Comparison of ENCODE assay signal across 14 cellular contexts in the genomic region with DNA sequence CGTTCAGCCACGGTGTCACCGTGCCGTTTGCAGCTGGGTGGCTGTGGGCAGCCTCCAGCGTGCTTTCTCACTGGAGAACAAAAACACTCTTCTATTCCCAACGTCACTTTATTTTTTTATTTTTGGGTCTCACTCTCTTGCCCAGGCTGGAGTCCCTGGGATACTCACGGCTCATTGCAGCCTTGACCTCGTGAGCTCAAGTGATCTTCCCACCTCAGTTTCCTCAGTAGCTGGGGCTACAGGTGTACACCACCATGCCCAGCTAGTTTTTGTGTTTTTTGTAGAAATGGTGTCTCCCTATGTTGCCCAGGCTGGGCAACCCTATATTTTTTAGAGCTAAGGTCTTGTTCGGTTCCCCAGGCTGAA. TPM values are rescaled to one million over a fixed set of nuclear protein-coding genes. Genes with fewer than 3 reads are reported as not detected.
DNase-seq lines count a peak whose midpoint lies in the region; ATAC-seq and TF ChIP-seq lines count a peak whose summit lies in the region.
"Had no signal": no experiment of that assay in that cellular context is flagged by ENCODE, and none has a peak within 500 bp of the region (broad histone marks: within the 10 kb centered on the region; RNA-seq: fewer than 3 reads in every experiment).

No MANE protein-coding gene starts in this region.

- peak overlapping the region; percentile 57 for H3K27ac Mint-ChIP-seq in T-helper 2 cell treated with Interferon-gamma antibody and Interleukin-4, amounts not matched to agents 5 μg/mL and 100 μg/mL, for 36 hours
- H3K27ac Mint-ChIP-seq in H9, result no peak overlapping the region
- peak overlapping the region; percentile 89 for H3K27ac Mint-ChIP-seq in activated naive CD8-positive, alpha-beta T cell
- peak overlapping the region in 1 of 2 donors; percentile 68 for H3K27ac Mint-ChIP-seq in natural killer cell treated with Interleukin-12 subunit alpha and Interleukin-12 subunit beta and Interleukin-15 and Interleukin-18, amount 100 ng/mL, for 72 hours

- no peak for DNase-seq in T-helper 2 cell treated with Interferon-gamma antibody and Interleukin-4, amounts not matched to agents 5 μg/mL and 100 μg/mL, for 36 hours (ENCODE audit: low spot score)
- DNase-seq in T-helper 2 cell, result no peak
- DNase-seq in H9, result no peak
- no peak for DNase-seq in natural killer cell treated with Interleukin-12 subunit alpha and Interleukin-12 subunit beta and Interleukin-15 and Interleukin-18, amount 100 ng/mL, for 72 hours (ENCODE audit: low spot score)
- no peak for DNase-seq in NCI-H187 treated with DMSO at 0.1 percent for 48 hours (lab: John Stamatoyannopoulos, UW)
- DNase-seq in NCI-H187 (lab: John Stamatoyannopoulos, UW), result no peak
- DNase-seq: GDM1, NCI-H1694, NCI-H510A treated with DMSO at 0.1 percent for 48 hours had no signal

- H4K5ac ChIP-seq in H9 (ENCODE audit: insufficient read length, low read depth, low read length), result no peak overlapping the region

- peaks cover 5% of the 10 kb centered on the region for H3K36me3 Mint-ChIP-seq in T-helper 2 cell treated with Interferon-gamma antibody and Interleukin-4, amounts not matched to agents 5 μg/mL and 100 μg/mL, for 36 hours (ENCODE audit: low read depth)
- peaks cover 4 to 5% (median 4%) of the 10 kb centered on the region in 3 experiments; a peak in 5 of 7 replicates for H3K36me3 Mint-ChIP-seq in H9 (ENCODE audit: insufficient read depth in 1 of 3, low read depth in 3 of 3)
- no peaks in the 10 kb centered on the region for H3K36me3 Mint-ChIP-seq in activated naive CD8-positive, alpha-beta T cell
- H3K36me3 Mint-ChIP-seq in natural killer cell treated with Interleukin-12 subunit alpha and Interleukin-12 subunit beta and Interleukin-15 and Interleukin-18, amount 100 ng/mL, for 72 hours, result no peaks in the 10 kb centered on the region

- no peak overlapping the region for H3K9ac ChIP-seq in H9 (ENCODE audit: extremely low read depth, insufficient read length, low read length)

- peaks cover 7% of the 10 kb centered on the region for H3K27me3 Mint-ChIP-seq in T-helper 2 cell treated with Interferon-gamma antibody and Interleukin-4, amounts not matched to agents 5 μg/mL and 100 μg/mL, for 36 hours (ENCODE audit: low read depth)
- peaks cover 22% of the 10 kb centered on the region for H3K27me3 Mint-ChIP-seq in H9 (ENCODE audit: low read depth)
- no peaks in the 10 kb centered on the region for H3K27me3 Mint-ChIP-seq in activated naive CD8-positive, alpha-beta T cell
- no peaks in the 10 kb centered on the region for H3K27me3 Mint-ChIP-seq in natural killer cell treated with Interleukin-12 subunit alpha and Interleukin-12 subunit beta and Interleukin-15 and Interleukin-18, amount 100 ng/mL, for 72 hours

- H2BK120ac ChIP-seq in H9 (ENCODE audit: low read depth, low read length, poor library complexity, severe bottlenecking), result no peak overlapping the region

- H2BK20ac ChIP-seq in H9 (ENCODE audit: low read depth, low read length, poor library complexity, severe bottlenecking), result no peak overlapping the region

- no CpG with 5 or more reads among the region's 9 CpGs for WGBS in H9 (ENCODE audit: extremely low coverage, insufficient read length, low lambda C conversion rate)

- H3K79me2 ChIP-seq in H9 (ENCODE audit: insufficient read depth, low read length), result no peaks in the 10 kb centered on the region
- H3K79me2 ChIP-seq: hepatocyte had no signal

- H3K4me1 Mint-ChIP-seq in T-helper 2 cell treated with Interferon-gamma antibody and Interleukin-4, amounts not matched to agents 5 μg/mL and 100 μg/mL, for 36 hours (ENCODE audit: low read depth), result peaks cover 5% of the 10 kb centered on the region
- peaks cover 2 to 39% of the 10 kb centered on the region in 2 experiments for H3K4me1 Mint-ChIP-seq in H9
- peaks cover 8% of the 10 kb centered on the region for H3K4me1 Mint-ChIP-seq in activated naive CD8-positive, alpha-beta T cell (ENCODE audit: low read depth)
- peaks cover 5 to 10% of the 10 kb centered on the region in 2 donors for H3K4me1 Mint-ChIP-seq in natural killer cell treated with Interleukin-12 subunit alpha and Interleukin-12 subunit beta and Interleukin-15 and Interleukin-18, amount 100 ng/mL, for 72 hours (ENCODE audit: low read depth in 2 of 2)

- H3K27ac ChIP-seq in H9 (ENCODE audit: insufficient read length, low read depth, low read length), result no peak overlapping the region
- H3K27ac ChIP-seq: hepatocyte, SK-N-MC, thoracic aorta had no signal

- no peaks in the 10 kb centered on the region for H3K79me1 ChIP-seq in H9 (ENCODE audit: insufficient read depth, low read depth, low read length, poor library complexity, severe bottlenecking)

- H2BK5ac ChIP-seq in H9 (ENCODE audit: insufficient read length, low read length), result no peak overlapping the region

- no peak for ATAC-seq in natural killer cell treated with Interleukin-12 subunit alpha and Interleukin-12 subunit beta and Interleukin-15 and Interleukin-18, amount 100 ng/mL, for 72 hours
- no peak for ATAC-seq in GM21526 (IDR thresholded peaks at IDR 0.05; ENCODE audit: low FRiP score, unreplicated experiment)

- H3K23me2 ChIP-seq in H9 (ENCODE audit: insufficient read length, low read depth, low read length, poor library complexity, severe bottlenecking), result peaks cover 7% of the 10 kb centered on the region

- H4K8ac ChIP-seq in H9 (replicated peaks; ENCODE audit: insufficient read length, low read depth, low read length), result no peak overlapping the region

- no peak overlapping the region for H2BK15ac ChIP-seq in H9 (ENCODE audit: low read depth, low read length)

- no peaks in the 10 kb centered on the region for H4K20me1 ChIP-seq in H9 (ENCODE audit: control insufficient read depth, insufficient read depth, insufficient read length)

- H3K4me1 ChIP-seq in H9 (ENCODE audit: insufficient read depth, low read length), result no peaks in the 10 kb centered on the region

- H2AK5ac ChIP-seq in H9 (ENCODE audit: insufficient read length, low read length), result no peak overlapping the region

- H3K9me3 ChIP-seq in H9 (ENCODE audit: control insufficient read depth, low read depth, low read length), result no peaks in the 10 kb centered on the region
- H3K9me3 ChIP-seq: thoracic aorta had no signal

- H3K18ac ChIP-seq in H9 (ENCODE audit: insufficient read length, low read depth, low read length), result no peak overlapping the region

- TF ChIP-seq CTCF in H9 (conservative IDR thresholded peaks at IDR 0.05), result no peak

- H3K27me3 ChIP-seq in H9 (ENCODE audit: insufficient read depth, low read length), result no peaks in the 10 kb centered on the region

- H3K23ac ChIP-seq in H9 (ENCODE audit: insufficient read length, low read depth, low read length), result no peak overlapping the region

- H2AFZ ChIP-seq in H9 (ENCODE audit: low read length), result no peak overlapping the region
- H2AFZ ChIP-seq: hepatocyte had no signal

- H3K4me2 ChIP-seq in H9 (ENCODE audit: insufficient read depth, insufficient read length, low read length), result no peak overlapping the region

- no peak overlapping the region for H3K4ac ChIP-seq in H9 (ENCODE audit: low read depth, low read length)

- H3K4me3 Mint-ChIP-seq in T-helper 2 cell treated with Interferon-gamma antibody and Interleukin-4, amounts not matched to agents 5 μg/mL and 100 μg/mL, for 36 hours, result peak overlapping the region; percentile 69
- peak overlapping the region; percentile 73 to 86 for H3K4me3 Mint-ChIP-seq in H9
- peak overlapping the region; percentile 86 for H3K4me3 Mint-ChIP-seq in activated naive CD8-positive, alpha-beta T cell
- peak overlapping the region; percentile 58 for H3K4me3 Mint-ChIP-seq in natural killer cell treated with Interleukin-12 subunit alpha and Interleukin-12 subunit beta and Interleukin-15 and Interleukin-18, amount 100 ng/mL, for 72 hours

- H4K91ac ChIP-seq in H9 (ENCODE audit: insufficient read length, low read depth, low read length), result no peak overlapping the region

- no peak overlapping the region for H3K14ac ChIP-seq in H9 (ENCODE audit: insufficient read depth, low read length)

- no peak overlapping the region for H3T11ph ChIP-seq in H9 (ENCODE audit: low read length)

- no peaks in the 10 kb centered on the region for H3K9me3 Mint-ChIP-seq in T-helper 2 cell treated with Interferon-gamma antibody and Interleukin-4, amounts not matched to agents 5 μg/mL and 100 μg/mL, for 36 hours
- H3K9me3 Mint-ChIP-seq in H9, result no peaks in the 10 kb centered on the region
- no peaks in the 10 kb centered on the region for H3K9me3 Mint-ChIP-seq in activated naive CD8-positive, alpha-beta T cell (ENCODE audit: low read depth)
- no peaks in the 10 kb centered on the region for H3K9me3 Mint-ChIP-seq in natural killer cell treated with Interleukin-12 subunit alpha and Interleukin-12 subunit beta and Interleukin-15 and Interleukin-18, amount 100 ng/mL, for 72 hours

- no peak overlapping the region for H3K56ac ChIP-seq in H9 (ENCODE audit: insufficient read length, low read depth, low read length)

- no peak overlapping the region for H2BK12ac ChIP-seq in H9 (ENCODE audit: insufficient read length, low read depth, low read length)

RNA-seq across cellular contexts. Expression of a gene that starts 34.4 kb away (rescaled TPM):
- total RNA-seq in H9 (2021), result 69.7 and 78.2 TPM in 2 replicates
- total RNA-seq in natural killer cell treated with Interleukin-12 subunit alpha and Interleukin-12 subunit beta and Interleukin-15 and Interleukin-18, amount 100 ng/mL, for 72 hours, result 100 to 1,000 TPM in 1 of 2 donors, 10 to 100 TPM in 1; 85.0 to 148 TPM

Comparison
In these comparisons a context has a peak if more than half of its experiments do, and no peak if none do; other contexts are left out.
1. H3K27ac Mint-ChIP-seq: peak in T-helper 2 cell treated with Interferon-gamma antibody and Interleukin-4, amounts not matched to agents 5 μg/mL and 100 μg/mL, for 36 hours (single experiment) and activated naive CD8-positive, alpha-beta T cell (single experiment); none in H9 (0 of 3).
2. Peak in every context shown above with its lines, with median percentiles within 50 percentile points of each other: H3K4me3 Mint-ChIP-seq.